Comparison of ENCODE assay signal across 8 cellular contexts in the genomic region with DNA sequence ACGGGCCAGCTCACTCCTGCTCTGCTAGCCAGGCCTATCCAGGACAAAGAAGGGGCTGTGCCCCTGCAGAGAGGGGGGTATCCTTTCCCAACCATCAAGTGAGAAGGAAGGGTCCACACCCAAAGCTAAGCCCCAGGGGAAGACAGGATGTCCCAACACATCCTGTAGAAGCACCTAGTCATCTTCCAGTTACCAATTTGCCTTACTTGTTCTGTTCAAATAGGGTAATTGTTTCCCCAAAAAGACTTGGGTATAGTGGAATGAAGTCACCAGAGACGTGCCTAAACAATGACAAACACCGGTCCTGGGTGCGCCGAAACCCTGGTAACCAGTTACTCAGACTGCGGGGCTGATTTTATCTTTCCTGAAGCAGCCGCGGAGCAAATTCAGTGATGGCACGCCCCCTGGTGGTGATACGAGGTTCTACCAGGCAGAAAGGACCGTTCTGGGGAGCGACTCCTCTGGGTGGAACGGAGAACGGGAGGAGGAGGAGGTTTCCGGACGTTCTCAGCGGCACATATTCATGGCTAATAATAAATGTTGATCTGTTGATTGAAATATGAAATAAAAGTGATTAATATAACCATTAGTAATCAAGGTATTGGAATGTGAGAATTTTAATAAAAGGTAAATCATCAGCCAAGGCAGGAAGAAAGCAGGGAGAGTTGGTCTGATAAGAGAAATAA. TPM values are rescaled to one million over a fixed set of nuclear protein-coding genes. Genes with fewer than 3 reads are reported as not detected.
DNase-seq lines count a peak whose midpoint lies in the region; ATAC-seq and TF ChIP-seq lines count a peak whose summit lies in the region.

No MANE protein-coding gene starts in this region.

- H3K36me3 ChIP-seq in BJ (ENCODE audit: control insufficient read depth, insufficient read depth, low read length): no peaks in the 10 kb centered on the region

- TF ChIP-seq CTCF in BJ (IDR thresholded peaks at IDR 0.05; ENCODE audit: insufficient read depth, low read depth, low read length): peak; percentile 97
- peak; percentile 98 for TF ChIP-seq CTCF in choroid plexus epithelial cell (conservative IDR thresholded peaks at IDR 0.05; ENCODE audit: low read depth, low read length)

- CTCF ChIA-PET in BJ (lab: Yijun Ruan, JAX): interaction anchor here (0.6 to 3.1 kb wide), 5 partner anchors 84 to 514 kb away, joined by 3 to 17 read pairs (median 3); no protein-coding TSS in a partner anchor

- ATAC-seq in GM19351 (IDR thresholded peaks at IDR 0.05; ENCODE audit: unreplicated experiment) (peak; percentile 88), HG03460 (IDR thresholded peaks at IDR 0.05; ENCODE audit: unreplicated experiment) (peak; percentile 58)

- POLR2A ChIA-PET in BJ (lab: Charles Lee): no interaction called here

- peak; percentile 70 for DNase-seq in BJ (ENCODE audit: low read depth)
- DNase-seq in NCI-H524 treated with DMSO at 0.1 percent for 48 hours (lab: John Stamatoyannopoulos, UW): peak; percentile 21
- DNase-seq in activated CD4-positive, alpha-beta T cell treated with anti-CD3 and anti-CD28 coated beads for 4 hours: peak; percentile 90 to 96
- peak; percentile 87 for DNase-seq in choroid plexus epithelial cell (ENCODE audit: low read depth)
- DNase-seq in left kidney (ENCODE audit: low read depth, low spot score): peak; percentile 94
- peak; percentile 96 to 97 for DNase-seq in stimulated activated CD4-positive, alpha-beta T cell treated with anti-CD3 and anti-CD28 coated beads, Interleukin-2, amount 100 ng/mL, for 48 hours

- H3K27me3 ChIP-seq in BJ (ENCODE audit: control insufficient read depth, insufficient read depth, low read length): no peaks in the 10 kb centered on the region

- H3K4me3 ChIP-seq in BJ (ENCODE audit: low read depth, low read length) (no peak overlapping the region), choroid plexus epithelial cell (ENCODE audit: low read depth, low read length) (no peak overlapping the region)

RNA-seq across cellular contexts. Expression of a gene that starts 19.9 kb away (rescaled TPM):
- 9.2 and 18.4 TPM in 2 replicates for polyA plus RNA-seq in BJ (2011; rRNA removed)
- 10.1 and 11.2 TPM in 2 replicates for polyA minus RNA-seq in BJ (2011; rRNA and poly(A)+ RNA removed)

Comparison
In these comparisons a context has a peak if more than half of its experiments do, and no peak if none do; other contexts are left out.
1. DNase-seq: peak in every context shown above with its lines; median percentile 96 in stimulated activated CD4-positive, alpha-beta T cell treated with anti-CD3 and anti-CD28 coated beads, Interleukin-2, amount 100 ng/mL, for 48 hours; 94 in left kidney; 93 in activated CD4-positive, alpha-beta T cell treated with anti-CD3 and anti-CD28 coated beads for 4 hours; 87 in choroid plexus epithelial cell; 70 in BJ; 21 in NCI-H524 treated with DMSO at 0.1 percent for 48 hours.